Comparison of ENCODE assay signal across 7 cellular contexts in the genomic region with DNA sequence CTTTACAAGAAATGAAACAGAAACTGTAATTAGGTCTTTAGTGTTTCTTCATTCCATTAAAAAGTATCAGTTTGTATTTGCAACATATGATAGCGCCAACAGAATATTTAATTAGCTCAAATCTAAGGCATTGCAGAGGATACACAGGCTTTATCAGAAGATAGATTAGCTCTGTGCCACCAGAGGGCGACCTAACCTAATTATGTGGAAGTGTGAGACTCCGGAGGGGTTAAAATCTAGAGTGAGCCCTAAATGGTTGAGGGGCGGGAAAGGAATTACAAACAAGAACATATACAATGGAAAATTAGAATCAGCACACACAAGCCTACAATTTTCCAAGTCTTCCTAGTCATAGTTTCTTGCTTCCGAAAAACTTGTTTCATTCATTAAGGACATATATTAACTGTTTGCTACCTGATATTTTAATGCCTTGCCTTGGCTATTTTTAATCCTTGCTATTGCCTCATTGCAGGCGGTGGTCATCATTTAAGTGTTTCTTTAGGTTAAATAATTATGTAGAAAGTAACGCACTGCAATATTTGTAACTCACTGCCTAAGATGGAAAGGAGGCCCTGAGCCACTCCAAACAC. TPM values are rescaled to one million over a fixed set of nuclear protein-coding genes. Genes with fewer than 3 reads are reported as not detected.
DNase-seq lines count a peak whose midpoint lies in the region; ATAC-seq and TF ChIP-seq lines count a peak whose summit lies in the region.

No MANE protein-coding gene starts in this region.

- H3K9ac ChIP-seq in KMS-11, result no peak overlapping the region

- no peak overlapping the region for H3K27ac ChIP-seq in KMS-11

- H2AFZ ChIP-seq in KMS-11 (ENCODE audit: low read depth), result no peak overlapping the region

- no peaks in the 10 kb centered on the region for H3K9me3 Mint-ChIP-seq in brain

- H3K79me2 ChIP-seq in KMS-11 (ENCODE audit: insufficient read depth, low read depth), result no peaks in the 10 kb centered on the region

- H3K4me1 ChIP-seq in KMS-11 (ENCODE audit: low read depth, poor library complexity, severe bottlenecking), result no peaks in the 10 kb centered on the region

- ATAC-seq in GM18502 (IDR thresholded peaks at IDR 0.05; ENCODE audit: poor library complexity, unreplicated experiment), result no peak

- H3K4me2 ChIP-seq in KMS-11, result no peak overlapping the region

- TF ChIP-seq CTCF in KMS-11 (conservative IDR thresholded peaks at IDR 0.05; ENCODE audit: low read depth, low read length) (peak; percentile 92), brain (conservative IDR thresholded peaks at IDR 0.05) (peak; percentile 95 to 97)

- H3K36me3 ChIP-seq in KMS-11 (ENCODE audit: insufficient read depth), result no peaks in the 10 kb centered on the region

- H4K20me1 ChIP-seq in KMS-11 (ENCODE audit: insufficient read depth), result no peaks in the 10 kb centered on the region

- peak overlapping the region in 3 of 5 experiments; percentile 13 to 61 (median 57) for H3K4me3 Mint-ChIP-seq in brain

- H3K27me3 ChIP-seq in KMS-11 (ENCODE audit: insufficient read depth, low read depth), result no peaks in the 10 kb centered on the region

- H3K4me3 ChIP-seq in KMS-11 (IDR thresholded peaks at IDR 0.05; ENCODE audit: insufficient read depth, low read depth, low read length), result no peak overlapping the region

- peaks cover 13% of the 10 kb centered on the region for H3K27me3 Mint-ChIP-seq in brain

- H3K4me1 Mint-ChIP-seq in brain, result peaks cover 14% of the 10 kb centered on the region

- no peaks in the 10 kb centered on the region for H3K36me3 Mint-ChIP-seq in brain

- DNase-seq in GDM1 (lab: John Stamatoyannopoulos, UW), result peak; percentile 7
- DNase-seq in RPMI7951 (ENCODE audit: low read depth), result peak; percentile 56
- peak; percentile 56 for DNase-seq in kidney glomerular epithelial cell (lab: John Stamatoyannopoulos, UW)
- DNase-seq in stimulated activated CD8-positive, alpha-beta memory T cell treated with anti-CD3 and anti-CD28 coated beads, Interleukin-15, amount 100 ng/mL, for 48 hours (ENCODE audit: low read depth in 2 of 2), result peak; percentile 9 to 11

- no peak overlapping the region for H3K27ac Mint-ChIP-seq in brain

RNA-seq across cellular contexts. Expression of gene RYR3, which starts 18.0 kb away (rescaled TPM):
- under 0.01 TPM in 1 of 2 replicates, not detected in the other for total RNA-seq in RPMI7951 (2014; rRNA removed; shearing (Covaris generic))
- 1.0 TPM for polyA plus RNA-seq in brain (ENCODE audit: insufficient read depth, low read depth, low replicate concordance)
